In the genomic region with DNA sequence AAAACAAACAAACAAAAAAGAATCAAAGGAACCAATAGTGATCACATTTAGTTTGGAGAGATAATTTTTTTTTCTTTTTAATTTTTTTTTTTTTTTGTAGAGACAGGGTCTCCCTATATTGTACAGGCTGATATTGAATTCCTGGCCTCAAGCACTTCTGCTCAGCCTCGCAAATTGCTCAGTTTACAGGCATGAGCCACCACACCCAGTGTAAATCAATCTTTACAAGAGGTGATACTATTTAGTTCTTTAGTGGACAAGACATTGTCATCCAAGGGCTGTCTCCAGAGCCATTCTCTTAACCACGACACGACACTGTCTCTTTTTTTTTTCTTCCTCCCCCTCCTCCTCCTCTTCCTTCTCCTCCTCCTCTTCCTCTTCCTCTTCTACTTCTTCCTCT, we compare ENCODE assay signal across 16 cellular contexts.
"Had no signal": no experiment of that assay in that cellular context is flagged by ENCODE, and none has a peak within 500 bp of the region (broad histone marks: within the 10 kb centered on the region; RNA-seq: fewer than 3 reads in every experiment).

No MANE protein-coding gene starts in this region.

- H3K79me2 ChIP-seq: hepatocyte had no signal

- H3K27ac ChIP-seq: body of pancreas, coronary artery, esophagus muscularis mucosa, hepatocyte, neutrophil had no signal

- ATAC-seq: activated naive CD4-positive, alpha-beta T cell treated with anti-CD3 and anti-CD28 coated beads, Interleukin-2, amount 50 U/mL, for 72 hours; body of pancreas; left lobe of liver; T-cell; WTC11 had no signal

- H3K36me3 Mint-ChIP-seq: WTC11 had no signal

- H3K4me2 ChIP-seq: hepatocyte had no signal

- H3K9me3 ChIP-seq: body of pancreas, esophagus muscularis mucosa, neutrophil had no signal

- H3K27ac Mint-ChIP-seq: activated CD4-positive, alpha-beta T cell treated with anti-CD3 and anti-CD28 coated beads, Interleukin-2, amount 10 ng/mL, durations not matched to agents 7 days and 5 days; WTC11 had no signal

- H2AFZ ChIP-seq: hepatocyte had no signal

- H3K27me3 ChIP-seq: body of pancreas, esophagus muscularis mucosa, hepatocyte, neutrophil had no signal

- DNase-seq: activated CD4-positive, alpha-beta T cell treated with anti-CD3 and anti-CD28 coated beads, Interleukin-2, amount 10 ng/mL, durations not matched to agents 7 days and 5 days; amygdala; body of pancreas; central memory CD4-positive, alpha-beta T cell; islet precursor cell; naive B cell; stimulated activated CD4-positive, alpha-beta T cell treated with anti-CD3 and anti-CD28 coated beads, Interleukin-1b, Interleukin-23, amount 100 ng/mL, for 48 hours; T-cell had no signal

- H3K9me3 Mint-ChIP-seq: activated CD4-positive, alpha-beta T cell treated with anti-CD3 and anti-CD28 coated beads, Interleukin-2, amount 10 ng/mL, durations not matched to agents 7 days and 5 days; activated naive CD4-positive, alpha-beta T cell treated with anti-CD3 and anti-CD28 coated beads, Interleukin-2, amount 50 U/mL, for 72 hours; activated T-helper 2 cell treated with anti-CD3 and anti-CD28 coated beads, Interferon-gamma antibody, Interleukin-2, Interleukin-4, amounts not matched to agents 10 μg/mL and 5 μg/mL and 100 μg/mL, durations not matched to agents 14 hours and 24 hours and 36 hours; T-cell; WTC11 had no signal

- H3K4me1 ChIP-seq: body of pancreas, esophagus muscularis mucosa had no signal

- H3K27me3 Mint-ChIP-seq: activated CD4-positive, alpha-beta T cell treated with anti-CD3 and anti-CD28 coated beads, Interleukin-2, amount 10 ng/mL, durations not matched to agents 7 days and 5 days; naive B cell; T-cell had no signal

- H3K4me3 Mint-ChIP-seq: activated CD4-positive, alpha-beta T cell treated with anti-CD3 and anti-CD28 coated beads, Interleukin-2, amount 10 ng/mL, durations not matched to agents 7 days and 5 days; naive B cell; T-cell; WTC11 had no signal

- H3K4me3 ChIP-seq: body of pancreas, coronary artery, esophagus muscularis mucosa, hepatocyte had no signal

- H3K4me1 Mint-ChIP-seq: WTC11 had no signal
